ENCODE assay signal across 29 cellular contexts in genomic region chr2:206610451-206610850, GRCh38. TPM values are rescaled to one million over a fixed set of nuclear protein-coding genes. Genes with fewer than 3 reads are reported as not detected.
A peak's percentile ranks its signal among the peaks of the same experiment; 100 is the strongest.
DNase-seq lines count a peak whose midpoint lies in the region; ATAC-seq, FAIRE-seq and TF ChIP-seq lines count a peak whose summit lies in the region.
"Had no signal": no experiment of that assay in that cellular context is flagged by ENCODE, and none has a peak within 500 bp of the region (broad histone marks: within the 10 kb centered on the region; RNA-seq: fewer than 3 reads in every experiment).

No MANE protein-coding gene starts in this region.

- no peak for FAIRE-seq in keratinocyte (lab: Jason Lieb, UNC)
- FAIRE-seq: A204.1, GM12878, GM12892, GM18507 had no signal

- peaks cover 11% of the 10 kb centered on the region for H3K4me1 ChIP-seq in Loucy (ENCODE audit: insufficient read depth, low read length, poor library complexity, severe bottlenecking)
- peaks cover 20% of the 10 kb centered on the region for H3K4me1 ChIP-seq in keratinocyte (ENCODE audit: control insufficient read depth, extremely low read depth, insufficient read depth, low read length)
- no peaks in the 10 kb centered on the region for H3K4me1 ChIP-seq in effector memory CD4-positive, alpha-beta T cell (ENCODE audit: control insufficient read depth, insufficient read depth, low read length, poor library complexity, severe bottlenecking)
- H3K4me1 ChIP-seq: BE2C, BLaER1 had no signal

- H3K9me3 ChIP-seq in Loucy (ENCODE audit: insufficient read depth, low read depth, low read length) = no peaks in the 10 kb centered on the region
- no peaks in the 10 kb centered on the region for H3K9me3 ChIP-seq in keratinocyte (ENCODE audit: control insufficient read depth, low read depth, low read length)
- no peaks in the 10 kb centered on the region for H3K9me3 ChIP-seq in effector memory CD4-positive, alpha-beta T cell (ENCODE audit: control insufficient read depth, low read length)
- H3K9me3 ChIP-seq: BE2C, BLaER1 had no signal

- no peak overlapping the region for H3K9ac ChIP-seq in Loucy (ENCODE audit: low read depth, low read length, poor library complexity, severe bottlenecking)
- H3K9ac ChIP-seq in keratinocyte (ENCODE audit: control insufficient read depth, extremely low read depth, insufficient read depth, low read length) = no peak overlapping the region
- H3K9ac ChIP-seq: BLaER1 had no signal

- no peak for ATAC-seq in left cardiac atrium
- ATAC-seq: GM12878 had no signal

- no peak overlapping the region for H3K4me2 ChIP-seq in Loucy (ENCODE audit: low read depth, low read length, poor library complexity, severe bottlenecking)
- H3K4me2 ChIP-seq in keratinocyte (ENCODE audit: control insufficient read depth, extremely low read depth, insufficient read depth, low read depth, low read length) = no peak overlapping the region
- H3K4me2 ChIP-seq: BLaER1 had no signal

- no peaks in the 10 kb centered on the region for H3K79me2 ChIP-seq in Loucy (ENCODE audit: insufficient read depth, low read length)
- H3K79me2 ChIP-seq in keratinocyte (ENCODE audit: control insufficient read depth, insufficient read depth, low read length) = no peaks in the 10 kb centered on the region

- DNase-seq in keratinocyte (ENCODE audit: low read depth, low spot score) = no peak
- no peak for DNase-seq in NCI-H1417 treated with DMSO at 0.1 percent for 48 hours (lab: John Stamatoyannopoulos, UW)
- DNase-seq in left cardiac atrium = no peak
- no peak for DNase-seq in effector memory CD4-positive, alpha-beta T cell
- DNase-seq: 8988T; ACHN; BE2C; C1 segment of cervical spinal cord; CD4-positive, alpha-beta memory T cell; CD4-positive, CD25-positive, alpha-beta regulatory T cell; CD8-positive, alpha-beta memory T cell; COR-L47; DMS 273 treated with DMSO at 0.1 percent for 48 hours; DMS153; DMS53; DMS79; DND-41; GDM1 had no signal

- H2AFZ ChIP-seq in Loucy (ENCODE audit: low read length) (peak overlapping the region; percentile 93; the same call in 1 of the 2 replicates), keratinocyte (ENCODE audit: control insufficient read depth, low read length) (no peak overlapping the region)

- H3K4me3 ChIP-seq in Loucy (ENCODE audit: low read length, poor library complexity, severe bottlenecking) (no peak overlapping the region), keratinocyte (ENCODE audit: control insufficient read depth in 2 of 3, extremely low read depth in 1 of 3, insufficient read depth in 2 of 3, low read depth in 1 of 3, low read length in 3 of 3) (no peak overlapping the region)
- H3K4me3 ChIP-seq in effector memory CD4-positive, alpha-beta T cell (ENCODE audit: insufficient read depth, low read depth, low read length, poor library complexity, severe bottlenecking) = no peak overlapping the region
- H3K4me3 ChIP-seq: BLaER1, GM12878 had no signal

- H3K36me3 ChIP-seq in Loucy (ENCODE audit: insufficient read depth, low read length) (no peaks in the 10 kb centered on the region), keratinocyte (ENCODE audit: control insufficient read depth in 2 of 2, extremely low read depth in 1 of 2, insufficient read depth in 2 of 2, low read length in 2 of 2) (no peaks in the 10 kb centered on the region)
- H3K36me3 ChIP-seq in effector memory CD4-positive, alpha-beta T cell (ENCODE audit: control insufficient read depth, insufficient read depth, low read length) = no peaks in the 10 kb centered on the region
- H3K36me3 ChIP-seq: BE2C, BLaER1 had no signal

- no peaks in the 10 kb centered on the region for H3K9me2 ChIP-seq in Loucy (replicated peaks; ENCODE audit: low read depth, low read length)

- TF ChIP-seq CTCF in Loucy (conservative IDR thresholded peaks at IDR 0.05; ENCODE audit: low read length) (no peak), keratinocyte (optimal IDR thresholded peaks at IDR 0.05 in 1 of 3, IDR thresholded peaks at IDR 0.05 in 1 of 3, conservative IDR thresholded peaks at IDR 0.05 in 1 of 3; ENCODE audit: extremely low read depth in 1 of 3, insufficient read depth in 2 of 3, low read length in 3 of 3) (no peak)

- H3K27me3 ChIP-seq in Loucy (ENCODE audit: insufficient read depth, low read length, poor library complexity, severe bottlenecking) = no peaks in the 10 kb centered on the region
- H3K27me3 ChIP-seq in keratinocyte (ENCODE audit: control insufficient read depth, extremely low read depth, insufficient read depth, low read length) = no peaks in the 10 kb centered on the region
- H3K27me3 ChIP-seq in effector memory CD4-positive, alpha-beta T cell (replicated peaks; ENCODE audit: control insufficient read depth, insufficient read depth, low read length, poor library complexity, severe bottlenecking) = no peaks in the 10 kb centered on the region
- H3K27me3 ChIP-seq: BE2C, BLaER1 had no signal

- intact Hi-C loops in left cardiac atrium (cut with DNase I) = no loop called here

- dilution Hi-C loops in keratinocyte (cut with MboI; ENCODE audit: extremely low pct_ligation_motif_present, low sequenced_read_pairs) = no loop called here

- peak overlapping the region; percentile 84 for H3K27ac ChIP-seq in keratinocyte (ENCODE audit: control insufficient read depth, insufficient read depth, low read length)
- no peak overlapping the region for H3K27ac ChIP-seq in effector memory CD4-positive, alpha-beta T cell (ENCODE audit: insufficient read depth, low read length, poor library complexity, severe bottlenecking)
- H3K27ac ChIP-seq: BLaER1 had no signal

- H4K20me1 ChIP-seq in Loucy (ENCODE audit: insufficient read depth, low read length, poor library complexity, severe bottlenecking) (no peaks in the 10 kb centered on the region), keratinocyte (ENCODE audit: control insufficient read depth, extremely low read depth, insufficient read depth, low read length) (no peaks in the 10 kb centered on the region)
- H4K20me1 ChIP-seq: BLaER1 had no signal

- no peaks in the 10 kb centered on the region for H3K9me1 ChIP-seq in keratinocyte (ENCODE audit: control insufficient read depth, extremely low read depth, insufficient read depth, low read length)

- H3F3A ChIP-seq in Loucy (ENCODE audit: low read depth) = no peaks in the 10 kb centered on the region

RNA-seq across cellular contexts. Expression of gene FAM237A, which starts 31.8 kb away (rescaled TPM):
- polyA plus RNA-seq in keratinocyte = not detected in 3 replicates
- polyA plus RNA-seq in keratinocyte (2011; ENCODE audit: low read depth) = not detected
- polyA plus RNA-seq in keratinocyte (2011; cell fraction: cytosol; rRNA removed) = not detected in 2 replicates
- not detected in 2 replicates for polyA plus RNA-seq in keratinocyte (2011; cell fraction: nucleus; rRNA removed)
- polyA plus RNA-seq in keratinocyte (2012; ENCODE audit: low replicate concordance) = not detected in 2 replicates
- polyA minus RNA-seq in keratinocyte = not detected in 3 replicates
- not detected for polyA minus RNA-seq in keratinocyte (2011; cell fraction: cytosol; rRNA and poly(A)+ RNA removed)
- polyA minus RNA-seq in keratinocyte (2011; cell fraction: nucleus; rRNA and poly(A)+ RNA removed) = not detected in 2 replicates
- total RNA-seq in left cardiac atrium = not detected
- total RNA-seq: A673; CD4-positive, alpha-beta memory T cell; CD4-positive, CD25-positive, alpha-beta regulatory T cell; CD8-positive, alpha-beta memory T cell; Daoy; G401; GM12878 had no signal
- polyA plus RNA-seq: AG04450; CD14-positive monocyte; CD4-positive, alpha-beta memory T cell; CD4-positive, CD25-positive, alpha-beta regulatory T cell; CD8-positive, alpha-beta memory T cell; GM12878 had no signal
